In genomic region chr6:33276864-33277662, GRCh38 we compare ENCODE assay signal across 8 cellular contexts. TPM values are rescaled to one million over a fixed set of nuclear protein-coding genes. Genes with fewer than 3 reads are reported as not detected.
DNase-seq lines count a peak whose midpoint lies in the region; FAIRE-seq and TF ChIP-seq lines count a peak whose summit lies in the region.

B3GALT4 (plus strand) TSS chr6:33277123; CDS start chr6:33277420, 297 bp downstream.

- H3K36me3 ChIP-seq in WERI-Rb-1 (peaks cover 82% of the 10 kb centered on the region), bronchial epithelial cell (ENCODE audit: control insufficient read depth, insufficient read depth, low read length) (peaks cover 35% of the 10 kb centered on the region), spleen (peaks cover 0 to 81% (median 53%) of the 10 kb centered on the region in 6 donors)

- FAIRE-seq in bronchial epithelial cell (lab: Jason Lieb, UNC): no peak

- WGBS in spleen, 5 donors: 0 to 1% (median 1%) methylated on average over 28 to 80 of the region's 80 CpGs

- no peaks in the 10 kb centered on the region for H3K27me3 ChIP-seq in WERI-Rb-1 (ENCODE audit: insufficient read depth, low read depth, severe bottlenecking)
- no peaks in the 10 kb centered on the region for H3K27me3 ChIP-seq in bronchial epithelial cell (ENCODE audit: control insufficient read depth, insufficient read depth, low read length)
- no peaks in the 10 kb centered on the region for H3K27me3 ChIP-seq in spleen (replicated peaks in 1 of 7)

- H3K9me3 ChIP-seq in WERI-Rb-1 (ENCODE audit: severe bottlenecking) (no peaks in the 10 kb centered on the region), spleen (no peaks in the 10 kb centered on the region)

- DNase-seq in HFF-Myc (ENCODE audit: extremely low read depth, low read depth) (peak; percentile 71), NCI-H128 (lab: John Stamatoyannopoulos, UW; ENCODE audit: unreplicated experiment) (peak; percentile 48), WERI-Rb-1 (peak; percentile 99), bronchial epithelial cell (ENCODE audit: low read depth) (peak; percentile 81), inferior parietal cortex (ENCODE audit: extremely low spot score) (peak; percentile 62), spleen (peak; percentile 96), AML-193 (lab: John Stamatoyannopoulos, UW) (no peak)

- peak within 1 kb of the TSS; percentile 57 for H3K4me3 ChIP-seq in GM12875 (ENCODE audit: low read depth, low read length)
- H3K4me3 ChIP-seq in HFF-Myc (replicated peaks; ENCODE audit: low read depth, low read length): peak within 1 kb of the TSS; percentile 87
- peak within 1 kb of the TSS; percentile 66 for H3K4me3 ChIP-seq in WERI-Rb-1 (ENCODE audit: low read depth, low read length)
- H3K4me3 ChIP-seq in bronchial epithelial cell (ENCODE audit: low read depth, low read length): peak within 1 kb of the TSS; percentile 52
- H3K4me3 ChIP-seq in spleen: peak within 1 kb of the TSS; percentile 74 to 87 (median 80)

- peaks cover 65 to 96% (median 84%) of the 10 kb centered on the region in 6 donors for H3K4me1 ChIP-seq in spleen

- TF ChIP-seq CTCF in GM12875 (IDR thresholded peaks at IDR 0.05; ENCODE audit: borderline replicate concordance, insufficient read depth, low read depth, low read length): peak; percentile 58
- peak; percentile 42 for TF ChIP-seq CTCF in HFF-Myc (IDR thresholded peaks at IDR 0.05; ENCODE audit: low read depth, low read length, missing control alignments)
- TF ChIP-seq CTCF in WERI-Rb-1 (IDR thresholded peaks at IDR 0.05; ENCODE audit: low read depth, low read length): peak; percentile 81
- peak; percentile 65 for TF ChIP-seq CTCF in bronchial epithelial cell (IDR thresholded peaks at IDR 0.05; ENCODE audit: insufficient read depth, low read length, severe bottlenecking)
- TF ChIP-seq CTCF in spleen (IDR thresholded peaks at IDR 0.05 in 8 of 11, conservative IDR thresholded peaks at IDR 0.05 in 3 of 11): peak in 9 of 11 experiments; percentile 56 to 79 (median 73)

- intact Hi-C loops in spleen (cut with DNase I; ENCODE audit: low total_unique reads): no loop called here

- H3K27ac ChIP-seq in WERI-Rb-1 (peak within 1 kb of the TSS; percentile 82), spleen (peak within 1 kb of the TSS; percentile 94 to 99 (median 97))

- peak in 2 of 3 donors; percentile 18 to 40 for TF ChIP-seq POLR2A in spleen (IDR thresholded peaks at IDR 0.05)

RNA-seq across cellular contexts. Expression of gene B3GALT4, which starts in this region (rescaled TPM):
- total RNA-seq in bronchial epithelial cell (3.9 and 16.9 TPM in 2 replicates), spleen (10 to 100 TPM; 17.6 to 31.6 (median 27.1) TPM)
- polyA plus RNA-seq in spleen: 10 to 100 TPM; 11.5 to 17.7 (median 13.5) TPM

Comparison
In these comparisons a context has a peak if more than half of its experiments do, and no peak if none do; other contexts are left out.
1. DNase-seq: peak in HFF-Myc (single experiment), NCI-H128 (single experiment), WERI-Rb-1 (single experiment), bronchial epithelial cell (single experiment), inferior parietal cortex (single experiment) and spleen (single experiment); none in AML-193 (0 of 2).
2. Peak in every context shown above with its lines, with median percentiles within 50 percentile points of each other: H3K4me3 ChIP-seq and CTCF ChIP-seq.